17 cellular contexts compared by ENCODE assay signal in the genomic region with DNA sequence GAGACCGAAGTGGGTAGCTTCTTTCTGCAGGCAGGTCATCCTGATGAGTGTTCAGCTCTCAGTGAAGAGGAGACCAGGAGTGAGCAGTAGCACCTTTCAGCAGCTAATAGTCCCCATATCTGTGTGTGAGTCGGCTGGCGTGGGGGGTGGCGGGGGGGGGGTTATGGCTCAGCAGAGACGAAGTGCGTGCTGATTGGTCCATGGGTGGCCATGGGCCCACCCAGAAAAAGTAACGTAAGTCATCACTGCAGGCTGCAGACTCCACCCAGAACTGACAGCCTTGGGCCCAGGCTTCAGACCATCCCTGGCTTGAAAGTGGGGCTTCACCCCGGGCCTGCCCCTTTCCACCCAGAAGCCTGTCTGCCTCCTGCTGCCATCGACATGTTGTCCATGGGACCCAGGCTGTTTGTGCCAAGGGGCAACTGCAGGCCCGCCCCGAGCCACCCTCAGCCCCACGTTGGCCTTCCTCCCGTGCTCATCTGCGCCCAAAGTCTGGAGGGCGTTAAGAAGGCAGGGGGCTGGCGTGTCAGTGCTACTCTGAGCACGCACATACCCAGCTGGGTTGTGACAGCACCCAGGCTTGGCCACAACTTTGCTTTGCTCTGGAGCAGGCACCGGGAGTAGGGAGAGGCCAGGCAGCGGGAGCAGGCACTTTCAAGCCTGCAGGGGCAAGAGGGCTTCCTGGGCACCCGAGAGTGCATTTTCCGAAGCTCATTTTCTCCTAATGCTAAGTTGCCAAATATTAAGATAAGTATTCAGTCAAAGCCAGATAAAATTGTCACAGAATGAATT.
DNase-seq lines count a peak whose midpoint lies in the region; ATAC-seq, FAIRE-seq and TF ChIP-seq lines count a peak whose summit lies in the region.
"Had no signal": no experiment of that assay in that cellular context is flagged by ENCODE, and none has a peak within 500 bp of the region (broad histone marks: within the 10 kb centered on the region; RNA-seq: fewer than 3 reads in every experiment).

No MANE protein-coding gene starts in this region.

- H3K27ac ChIP-seq in WERI-Rb-1 (no peak overlapping the region), H1 (ENCODE audit: low read depth, low read length) (no peak overlapping the region), HepG2 (ENCODE audit: extremely low read length, insufficient read depth, low read length) (no peak overlapping the region)
- H3K27ac ChIP-seq: HL-60 had no signal

- H3K79me2 ChIP-seq in H1 (ENCODE audit: control insufficient read depth in 1 of 2, insufficient read depth in 2 of 2, low read length in 2 of 2) (no peaks in the 10 kb centered on the region), HepG2 (ENCODE audit: insufficient read depth, low read length) (no peaks in the 10 kb centered on the region)

- FAIRE-seq in H1 (lab: Jason Lieb, UNC), result no peak
- FAIRE-seq in HepG2 (lab: Jason Lieb, UNC), result no peak
- FAIRE-seq: A204.1, GM12891 had no signal

- H2BK12ac ChIP-seq in H1 (ENCODE audit: low read depth, low read length), result no peak overlapping the region

- H3K27me3 Mint-ChIP-seq in stimulated activated memory B cell treated with anti-CD40 and anti-IgM and Interleukin-4, amounts not matched to agents 10 μg/mL and 1 μg/mL and 100 μg/mL, for 72 hours, result no peaks in the 10 kb centered on the region
- H3K27me3 Mint-ChIP-seq: B cell; CD4-positive, alpha-beta T cell had no signal

- H3K18ac ChIP-seq in H1 (ENCODE audit: extremely low read depth, low read length), result no peak overlapping the region

- H4K20me1 ChIP-seq in H1 (replicated peaks in 1 of 2; ENCODE audit: control insufficient read depth in 1 of 2, insufficient read depth in 2 of 2, low read length in 2 of 2), result no peaks in the 10 kb centered on the region
- H4K20me1 ChIP-seq in HepG2 (ENCODE audit: insufficient read depth, low read length), result no peaks in the 10 kb centered on the region

- H3K4me3 ChIP-seq in WERI-Rb-1 (ENCODE audit: low read depth, low read length) (no peak overlapping the region), H1 (ENCODE audit: extremely low read depth in 1 of 4, insufficient read depth in 2 of 4, low read depth in 3 of 4, low read length in 4 of 4) (no peak overlapping the region), HepG2 (replicated peaks in 1 of 3; ENCODE audit: insufficient read depth in 1 of 3, low read depth in 2 of 3, low read length in 3 of 3) (no peak overlapping the region; a peak in 1 of 6 replicates), H7 (ENCODE audit: insufficient read depth, low read depth, low read length) (no peak overlapping the region)

- H3K4ac ChIP-seq in H1 (replicated peaks; ENCODE audit: insufficient read length, low read depth, low read length), result no peak overlapping the region

- no peak overlapping the region for H2BK5ac ChIP-seq in H1 (ENCODE audit: low read depth, low read length)

- TF ChIP-seq CTCF in WERI-Rb-1 (IDR thresholded peaks at IDR 0.05; ENCODE audit: low read depth, low read length) (no peak), H1 (IDR thresholded peaks at IDR 0.05; ENCODE audit: control extremely low read depth in 1 of 3, insufficient read depth in 1 of 3, low read depth in 1 of 3, low read length in 3 of 3) (no peak), HepG2 (CRISPR knock-in tag; IDR thresholded peaks at IDR 0.05) (no peak)

- no peak overlapping the region for H2BK120ac ChIP-seq in H1 (replicated peaks; ENCODE audit: low read depth, low read length)

- in situ Hi-C loops in HepG2 (cut with HindIII; ENCODE audit: extremely low pct_ligation_motif_present, low pct_unique_long_range_greater_than_20kb), result no loop called here

- H3K9ac ChIP-seq in H1 (replicated peaks in 1 of 4; ENCODE audit: extremely low read depth in 1 of 4, low read depth in 3 of 4, low read length in 3 of 4), result no peak overlapping the region
- no peak overlapping the region for H3K9ac ChIP-seq in HepG2 (ENCODE audit: insufficient read depth, low read depth, low read length)

- H2BK15ac ChIP-seq in H1 (ENCODE audit: low read length), result no peak overlapping the region

- TF ChIP-seq POLR2A in H1 (IDR thresholded peaks at IDR 0.05; ENCODE audit: control extremely low read depth in 1 of 2, low read depth in 2 of 2, low read length in 2 of 2) (no peak), HepG2 (IDR thresholded peaks at IDR 0.05; ENCODE audit: insufficient read depth in 1 of 2, low read depth in 2 of 2, low read length in 2 of 2) (no peak)

- H3K36me3 Mint-ChIP-seq in stimulated activated memory B cell treated with anti-CD40 and anti-IgM and Interleukin-4, amounts not matched to agents 10 μg/mL and 1 μg/mL and 100 μg/mL, for 72 hours, result no peaks in the 10 kb centered on the region

- no peak for TF ChIP-seq RAD21 in H1 (IDR thresholded peaks at IDR 0.05 in 1 of 2, conservative IDR thresholded peaks at IDR 0.05 in 1 of 2; ENCODE audit: low read depth in 2 of 2, low read length in 2 of 2)
- TF ChIP-seq RAD21 in HepG2 (CRISPR knock-in tag; IDR thresholded peaks at IDR 0.05), result no peak

- H3K14ac ChIP-seq in H1 (ENCODE audit: insufficient read length), result no peak overlapping the region

- H4K8ac ChIP-seq in H1 (ENCODE audit: extremely low read depth, insufficient read depth, low read length), result no peak overlapping the region

- intact Hi-C loops in HepG2 (cut with micrococcal nuclease; ENCODE audit: unreplicated experiment), result no loop called here

- CTCF ChIA-PET in H1 (lab: Charles Lee; ENCODE audit: partially characterized antibody), result no interaction called here
- CTCF ChIA-PET in HepG2 (lab: Yijun Ruan, JAX; ENCODE audit: low intra/inter-chr PET ratio, low total read pairs), result no interaction called here

- H2AFZ ChIP-seq in H1 (ENCODE audit: low read length) (peak overlapping the region; percentile 91), HepG2 (ENCODE audit: low read length) (no peak overlapping the region)

- H2AK5ac ChIP-seq in H1 (ENCODE audit: low read depth, low read length), result no peak overlapping the region

- no TSS peak for BruUV-seq in HepG2 (replicated peaks; lab: Mats Ljungman, UMichigan)

- no peak overlapping the region for H3K23ac ChIP-seq in H1 (ENCODE audit: insufficient read length)

- H3K4me3 Mint-ChIP-seq in stimulated activated memory B cell treated with anti-CD40 and anti-IgM and Interleukin-4, amounts not matched to agents 10 μg/mL and 1 μg/mL and 100 μg/mL, for 72 hours, result no peak overlapping the region
- H3K4me3 Mint-ChIP-seq: B cell; CD4-positive, alpha-beta T cell; HFFc6 had no signal

- H3K27me3 ChIP-seq in WERI-Rb-1 (ENCODE audit: insufficient read depth, low read depth, severe bottlenecking), result no peaks in the 10 kb centered on the region
- no peaks in the 10 kb centered on the region for H3K27me3 ChIP-seq in H1 (replicated peaks in 1 of 4; ENCODE audit: control insufficient read depth in 3 of 4, extremely low read depth in 1 of 4, insufficient read depth in 3 of 4, low read length in 3 of 4)
- H3K27me3 ChIP-seq in HepG2 (ENCODE audit: control insufficient read depth in 1 of 2, insufficient read depth in 2 of 2, low read length in 2 of 2), result no peaks in the 10 kb centered on the region
- no peaks in the 10 kb centered on the region for H3K27me3 ChIP-seq in H7 (ENCODE audit: control insufficient read depth, insufficient read depth, low read length)

- no peak for TF ChIP-seq EP300 in H1 (IDR thresholded peaks at IDR 0.05; ENCODE audit: borderline replicate concordance in 1 of 2, low read depth in 2 of 2, low read length in 2 of 2)
- TF ChIP-seq EP300 in HepG2 (IDR thresholded peaks at IDR 0.05; ENCODE audit: low read depth in 2 of 2, low read length in 2 of 2), result no peak
- TF ChIP-seq EP300 in HepG2 (CRISPR knock-in tag; IDR thresholded peaks at IDR 0.05; ENCODE audit: borderline replicate concordance), result no peak

- no peaks in the 10 kb centered on the region for H3K9me3 Mint-ChIP-seq in stimulated activated memory B cell treated with anti-CD40 and anti-IgM and Interleukin-4, amounts not matched to agents 10 μg/mL and 1 μg/mL and 100 μg/mL, for 72 hours
- H3K9me3 Mint-ChIP-seq: HFFc6 had no signal

- H3K4me2 ChIP-seq in H1 (ENCODE audit: insufficient read depth in 1 of 2, low read depth in 2 of 2, low read length in 2 of 2) (no peak overlapping the region), HepG2 (ENCODE audit: low read depth, low read length) (no peak overlapping the region)

- POLR2A ChIA-PET in H1 (lab: Charles Lee; ENCODE audit: partially characterized antibody), result interaction anchor here (0.8 kb wide), 1 partner anchor 10 kb away, joined by 3 read pairs; no protein-coding TSS in a partner anchor
- POLR2A ChIA-PET in HepG2 (lab: Yijun Ruan, JAX), result no interaction called here

- H3K27ac Mint-ChIP-seq in stimulated activated memory B cell treated with anti-CD40 and anti-IgM and Interleukin-4, amounts not matched to agents 10 μg/mL and 1 μg/mL and 100 μg/mL, for 72 hours, result no peak overlapping the region
- H3K27ac Mint-ChIP-seq: B cell; CD4-positive, alpha-beta T cell; HFFc6 had no signal

- H3K36me3 ChIP-seq in WERI-Rb-1 (no peaks in the 10 kb centered on the region), H1 (ENCODE audit: control insufficient read depth in 2 of 4, insufficient read depth in 4 of 4, low read length in 3 of 4) (no peaks in the 10 kb centered on the region), HepG2 (replicated peaks in 1 of 2; ENCODE audit: control insufficient read depth in 1 of 2, insufficient read depth in 2 of 2, low read length in 2 of 2) (no peaks in the 10 kb centered on the region), H7 (replicated peaks; ENCODE audit: control insufficient read depth, insufficient read depth, low read length) (no peaks in the 10 kb centered on the region)

- H3K23me2 ChIP-seq in H1 (ENCODE audit: low read depth, low read length), result no peaks in the 10 kb centered on the region

- H4K5ac ChIP-seq in H1 (ENCODE audit: insufficient read length, low read depth, low read length), result no peak overlapping the region

- H3K9me3 ChIP-seq in WERI-Rb-1 (ENCODE audit: severe bottlenecking) (no peaks in the 10 kb centered on the region), H1 (ENCODE audit: insufficient read depth in 2 of 2, low read depth in 1 of 2, low read length in 1 of 2) (no peaks in the 10 kb centered on the region), HepG2 (ENCODE audit: low read length) (no peaks in the 10 kb centered on the region)

- no peaks in the 10 kb centered on the region for H3K4me1 Mint-ChIP-seq in stimulated activated memory B cell treated with anti-CD40 and anti-IgM and Interleukin-4, amounts not matched to agents 10 μg/mL and 1 μg/mL and 100 μg/mL, for 72 hours
- H3K4me1 Mint-ChIP-seq: B cell had no signal

- no peak overlapping the region for H2BK20ac ChIP-seq in H1 (ENCODE audit: low read length)

- DNase-seq in WERI-Rb-1, result peak; percentile 5
- no peak for DNase-seq in H1 (ENCODE audit: low read depth in 1 of 2, low spot score in 2 of 2)
- DNase-seq in HepG2 (ENCODE audit: low spot score), result no peak
- no peak for DNase-seq in H7
- no peak for DNase-seq in activated CD4-positive, alpha-beta T cell treated with anti-CD3 and anti-CD28 coated beads for 4 hours
- DNase-seq: C1 segment of cervical spinal cord; CD4-positive, alpha-beta T cell; DMS79; GOT3; HCEC 1CT; HFFc6 had no signal

- WGBS in H1 (ENCODE audit: extremely low coverage in 1 of 2, insufficient coverage in 1 of 2, insufficient read length in 1 of 2, insufficient replicate concordance in 2 of 2, low coverage in 1 of 2, low lambda C conversion rate in 2 of 2, missing lambda C conversion rate in 1 of 2), 2 experiments, result 93% methylated on average over 17 of the region's 21 CpGs; no CpG with 5 or more reads in 1 of the 2 experiments
- 8% methylated on average over 7 of the region's 21 CpGs for WGBS in HepG2 (ENCODE audit: low lambda C conversion rate)

- no peak overlapping the region for H3K56ac ChIP-seq in H1 (replicated peaks; ENCODE audit: insufficient read length, low read depth, low read length)

- H3K79me1 ChIP-seq in H1 (ENCODE audit: low read depth, low read length), result no peaks in the 10 kb centered on the region

- H3K4me1 ChIP-seq in H1 (replicated peaks in 1 of 4; ENCODE audit: control insufficient read depth in 3 of 4, insufficient read depth in 4 of 4, low read length in 3 of 4) (peaks cover 0 to 4% (median 0%) of the 10 kb centered on the region in 4 experiments; a peak in 1 of 7 replicates), HepG2 (ENCODE audit: insufficient read depth, low read length) (no peaks in the 10 kb centered on the region)

- peak overlapping the region; percentile 15 for H4K91ac ChIP-seq in H1 (replicated peaks; ENCODE audit: insufficient read length, low read length)

- ATAC-seq in HepG2 (peak; percentile 35; the same call in 2 of the 3 replicates), GM21447 (IDR thresholded peaks at IDR 0.05; ENCODE audit: unreplicated experiment) (no peak)
- ATAC-seq in stimulated activated memory B cell treated with anti-CD40 and anti-IgM and Interleukin-4, amounts not matched to agents 10 μg/mL and 1 μg/mL and 100 μg/mL, for 72 hours, result peak; percentile 39
